Comparison of ENCODE assay signal across 16 cellular contexts in genomic region chr1:207965602-207966387, GRCh38. TPM values are rescaled to one million over a fixed set of nuclear protein-coding genes. Genes with fewer than 3 reads are reported as not detected.
"Had no signal": no experiment of that assay in that cellular context is flagged by ENCODE, and none has a peak within 500 bp of the region (broad histone marks: within the 10 kb centered on the region; RNA-seq: fewer than 3 reads in every experiment).

No MANE protein-coding gene starts in this region.

- H3K4me3 Mint-ChIP-seq: activated CD4-positive, alpha-beta memory T cell treated with anti-CD3 and anti-CD28 coated beads, Interleukin-2, amount 10 ng/mL, durations not matched to agents 7 days and 5 days; activated naive CD8-positive, alpha-beta T cell treated with anti-CD3 and anti-CD28 coated beads, Interleukin-2, amount 10 ng/mL, durations not matched to agents 7 days and 5 days; activated T-cell treated with anti-CD3 and anti-CD28 coated beads, Interleukin-2, amount 50 U/mL, for 72 hours had no signal

- H3K36me3 Mint-ChIP-seq: activated naive CD8-positive, alpha-beta T cell treated with anti-CD3 and anti-CD28 coated beads, Interleukin-2, amount 10 ng/mL, durations not matched to agents 7 days and 5 days had no signal

- H3K27ac ChIP-seq: ascending aorta, foreskin keratinocyte, ovary had no signal

- H3K9me3 Mint-ChIP-seq: activated CD4-positive, alpha-beta memory T cell treated with anti-CD3 and anti-CD28 coated beads, Interleukin-2, amount 10 ng/mL, durations not matched to agents 7 days and 5 days; activated naive CD8-positive, alpha-beta T cell treated with anti-CD3 and anti-CD28 coated beads, Interleukin-2, amount 10 ng/mL, durations not matched to agents 7 days and 5 days; activated T-cell treated with anti-CD3 and anti-CD28 coated beads, Interleukin-2, amount 50 U/mL, for 72 hours; nephron had no signal

- DNase-seq: activated CD4-positive, alpha-beta memory T cell treated with anti-CD3 and anti-CD28 coated beads, Interleukin-2, amount 10 ng/mL, durations not matched to agents 7 days and 5 days; activated CD4-positive, alpha-beta T cell treated with anti-CD3 and anti-CD28 coated beads for 1 hour; activated CD8-positive, alpha-beta memory T cell treated with anti-CD3 and anti-CD28 coated beads, Interleukin-2, amount 50 U/mL, for 4 hours; activated gamma-delta T cell treated with Interleukin-2 at 50 U/mL for 16 hours; activated naive CD8-positive, alpha-beta T cell treated with anti-CD3 and anti-CD28 coated beads, Interleukin-2, amount 10 ng/mL, durations not matched to agents 7 days and 5 days; activated T-cell treated with anti-CD3 and anti-CD28 coated beads, Interleukin-2, amount 50 U/mL, for 72 hours; foreskin keratinocyte; kidney; left ventricle myocardium superior; mesenchymal stem cell; ovary; thyroid gland; uterus had no signal

- ATAC-seq: activated T-cell treated with anti-CD3 and anti-CD28 coated beads, Interleukin-2, amount 50 U/mL, for 72 hours; foreskin keratinocyte; left ventricle myocardium superior had no signal

- H3K4me3 ChIP-seq: ascending aorta, ovary, skin epidermis, thyroid gland, uterus had no signal

- H3K9me3 ChIP-seq: ascending aorta, ovary, thyroid gland, uterus had no signal

- H3K27ac Mint-ChIP-seq: activated CD4-positive, alpha-beta memory T cell treated with anti-CD3 and anti-CD28 coated beads, Interleukin-2, amount 10 ng/mL, durations not matched to agents 7 days and 5 days; activated naive CD8-positive, alpha-beta T cell treated with anti-CD3 and anti-CD28 coated beads, Interleukin-2, amount 10 ng/mL, durations not matched to agents 7 days and 5 days; activated T-cell treated with anti-CD3 and anti-CD28 coated beads, Interleukin-2, amount 50 U/mL, for 72 hours had no signal

- H3K4me1 ChIP-seq: uterus had no signal

- H3K36me3 ChIP-seq: ascending aorta, ovary, thyroid gland, uterus had no signal

- H3K27me3 ChIP-seq: ascending aorta, foreskin keratinocyte, ovary, thyroid gland, uterus had no signal

RNA-seq across cellular contexts. Expression of gene CD34, which starts 54.9 kb away (rescaled TPM):
- total RNA-seq: activated naive CD8-positive, alpha-beta T cell treated with anti-CD3 and anti-CD28 coated beads, Interleukin-2, amount 10 ng/mL, durations not matched to agents 7 days and 5 days had no signal
